12 cellular contexts compared by ENCODE assay signal in the genomic region with DNA sequence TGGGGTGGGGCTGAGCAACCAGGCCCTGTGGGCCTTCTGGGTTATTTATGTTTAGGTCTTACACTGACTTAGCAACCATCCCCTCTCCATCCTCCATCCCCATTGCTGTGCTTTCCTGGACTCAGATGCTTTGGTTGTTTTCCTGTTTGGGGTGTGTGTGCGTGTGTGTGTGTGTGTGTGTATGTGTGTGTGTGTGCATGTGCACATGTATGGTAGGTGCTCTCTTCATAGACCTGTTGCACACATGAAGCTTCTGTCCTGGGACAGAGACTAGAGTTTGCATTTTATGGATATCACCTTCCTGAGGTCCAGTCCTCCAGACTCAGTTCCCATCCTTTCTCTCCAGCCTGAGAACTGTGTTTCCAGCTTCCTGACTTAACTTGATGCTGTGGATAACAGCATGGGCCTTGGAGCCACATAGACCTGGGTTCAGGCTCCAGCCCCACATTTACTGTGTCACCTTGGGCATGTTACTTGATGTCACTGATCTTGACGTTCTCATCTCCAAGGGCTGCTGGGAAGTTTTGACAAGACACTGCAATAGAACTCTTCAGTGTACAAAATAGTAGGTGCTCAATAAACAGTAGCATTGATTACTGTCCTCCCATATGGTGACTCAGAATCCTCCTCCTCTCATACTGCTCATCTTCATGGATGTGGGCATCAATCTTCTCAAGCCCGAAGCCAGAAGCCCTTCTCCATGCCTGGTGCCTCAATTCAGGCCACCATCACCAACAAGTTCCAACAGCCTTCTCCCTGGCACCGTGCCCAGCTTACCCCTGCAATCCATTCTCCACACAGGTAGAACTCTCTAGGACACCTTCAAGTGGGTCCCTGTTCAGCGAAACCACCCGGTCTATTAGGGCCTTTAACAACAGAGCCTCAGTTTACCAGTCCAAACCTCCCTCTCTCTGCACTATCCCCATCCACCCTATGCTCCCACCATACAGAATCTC.
A peak's percentile ranks its signal among the peaks of the same experiment; 100 is the strongest.
DNase-seq lines count a peak whose midpoint lies in the region; ATAC-seq, FAIRE-seq and TF ChIP-seq lines count a peak whose summit lies in the region.
"Had no signal": no experiment of that assay in that cellular context is flagged by ENCODE, and none has a peak within 500 bp of the region (broad histone marks: within the 10 kb centered on the region; RNA-seq: fewer than 3 reads in every experiment).

No MANE protein-coding gene starts in this region.

- H3K9ac ChIP-seq in keratinocyte (ENCODE audit: control insufficient read depth, extremely low read depth, insufficient read depth, low read length) = no peak overlapping the region

- POLR2A ChIA-PET in HEK293 (lab: Yijun Ruan, JAX) = interaction anchor here (0.6 kb wide), 2 partner anchors 11 to 107 kb away, joined by 3 read pairs; no protein-coding TSS in a partner anchor
- POLR2A ChIA-PET in activated CD8-positive, alpha-beta T cell treated with anti-CD3 and anti-CD28 coated beads, Interleukin-2, amount 10 ng/mL, durations not matched to agents 7 days and 5 days (lab: Charles Lee) = interaction anchor here (1.0 kb wide), 2 partner anchors 15 to 18 kb away, joined by 3 to 4 read pairs; no protein-coding TSS in a partner anchor

- peak overlapping the region; percentile 76 for H3K27ac ChIP-seq in C4-2B
- H3K27ac ChIP-seq in HEK293 (ENCODE audit: extremely low read depth, low read depth, low read length) = no peak overlapping the region
- peak overlapping the region; percentile 51 for H3K27ac ChIP-seq in keratinocyte (ENCODE audit: control insufficient read depth, insufficient read depth, low read length)
- H3K27ac ChIP-seq in esophagus squamous epithelium = peak overlapping the region in 2 of 4 donors; percentile 7 to 42

- H3K36me3 ChIP-seq in HEK293 (ENCODE audit: control insufficient read depth in 2 of 2, insufficient read depth in 1 of 2, low read length in 2 of 2) (no peaks in the 10 kb centered on the region), keratinocyte (ENCODE audit: control insufficient read depth in 2 of 2, extremely low read depth in 1 of 2, insufficient read depth in 2 of 2, low read length in 2 of 2) (no peaks in the 10 kb centered on the region), esophagus squamous epithelium (no peaks in the 10 kb centered on the region)

- no peaks in the 10 kb centered on the region for H3K4me1 ChIP-seq in HEK293 (ENCODE audit: control insufficient read depth, insufficient read depth, low read length)
- H3K4me1 ChIP-seq in keratinocyte (ENCODE audit: control insufficient read depth, extremely low read depth, insufficient read depth, low read length) = peaks cover 61% of the 10 kb centered on the region
- peaks cover 20 to 78% (median 40%) of the 10 kb centered on the region in 3 donors for H3K4me1 ChIP-seq in esophagus squamous epithelium

- no peak for ATAC-seq in activated CD8-positive, alpha-beta T cell treated with anti-CD3 and anti-CD28 coated beads, Interleukin-2, amount 10 ng/mL, durations not matched to agents 7 days and 5 days
- no peak for ATAC-seq in GM21447 (IDR thresholded peaks at IDR 0.05; ENCODE audit: unreplicated experiment)

- WGBS in esophagus squamous epithelium, 2 donors = 61 to 82% methylated on average over 6 of the region's 6 CpGs

- H3K27ac Mint-ChIP-seq in activated CD8-positive, alpha-beta T cell treated with anti-CD3 and anti-CD28 coated beads, Interleukin-2, amount 10 ng/mL, durations not matched to agents 7 days and 5 days = peak overlapping the region; percentile 26

- no peaks in the 10 kb centered on the region for H3K36me3 Mint-ChIP-seq in activated CD8-positive, alpha-beta T cell treated with anti-CD3 and anti-CD28 coated beads, Interleukin-2, amount 10 ng/mL, durations not matched to agents 7 days and 5 days (ENCODE audit: low read depth)
- H3K36me3 Mint-ChIP-seq: brain had no signal

- H3K4me3 Mint-ChIP-seq in activated CD8-positive, alpha-beta T cell treated with anti-CD3 and anti-CD28 coated beads, Interleukin-2, amount 10 ng/mL, durations not matched to agents 7 days and 5 days = no peak overlapping the region

- H3K9me3 Mint-ChIP-seq in activated CD8-positive, alpha-beta T cell treated with anti-CD3 and anti-CD28 coated beads, Interleukin-2, amount 10 ng/mL, durations not matched to agents 7 days and 5 days (ENCODE audit: insufficient read depth) = no peaks in the 10 kb centered on the region

- TF ChIP-seq POLR2A in esophagus squamous epithelium (IDR thresholded peaks at IDR 0.05) = no peak

- H4K20me1 ChIP-seq in keratinocyte (ENCODE audit: control insufficient read depth, extremely low read depth, insufficient read depth, low read length) = no peaks in the 10 kb centered on the region

- H3K9me3 ChIP-seq in HEK293 (ENCODE audit: control insufficient read depth, insufficient read depth, low read depth, low read length) = no peaks in the 10 kb centered on the region
- no peaks in the 10 kb centered on the region for H3K9me3 ChIP-seq in keratinocyte (ENCODE audit: control insufficient read depth, low read depth, low read length)
- no peaks in the 10 kb centered on the region for H3K9me3 ChIP-seq in esophagus squamous epithelium

- H3K27me3 Mint-ChIP-seq in activated CD8-positive, alpha-beta T cell treated with anti-CD3 and anti-CD28 coated beads, Interleukin-2, amount 10 ng/mL, durations not matched to agents 7 days and 5 days (ENCODE audit: low read depth) = no peaks in the 10 kb centered on the region

- CTCF ChIA-PET in HEK293 (lab: Yijun Ruan, JAX) = interaction anchor here (0.5 to 0.7 kb wide), 2 partner anchors 48 to 115 kb away, joined by 3 to 4 read pairs; no protein-coding TSS in a partner anchor
- CTCF ChIA-PET in activated CD8-positive, alpha-beta T cell treated with anti-CD3 and anti-CD28 coated beads, Interleukin-2, amount 10 ng/mL, durations not matched to agents 7 days and 5 days (lab: Charles Lee) = interaction anchor here (1.3 to 3.1 kb wide), 8 partner anchors 7 to 226 kb away, joined by 3 to 12 read pairs (median 6); no protein-coding TSS in a partner anchor

- FAIRE-seq in keratinocyte (lab: Jason Lieb, UNC) = peak; percentile 75
- FAIRE-seq: endometrium had no signal

- intact Hi-C loops in esophagus squamous epithelium (cut with DNase I) = no loop called here

- dilution Hi-C loops in keratinocyte (cut with MboI; ENCODE audit: extremely low pct_ligation_motif_present, low sequenced_read_pairs) = no loop called here

- H3K79me2 ChIP-seq in keratinocyte (ENCODE audit: control insufficient read depth, insufficient read depth, low read length) = no peaks in the 10 kb centered on the region

- no peak for DNase-seq in activated CD8-positive, alpha-beta T cell treated with anti-CD3 and anti-CD28 coated beads, Interleukin-2, amount 10 ng/mL, durations not matched to agents 7 days and 5 days
- DNase-seq in keratinocyte (ENCODE audit: low read depth, low spot score) (no peak), ureter (ENCODE audit: low spot score) (no peak), esophagus squamous epithelium (lab: John Stamatoyannopoulos, UW) (no peak), CD1c-positive myeloid dendritic cell (ENCODE audit: extremely low spot score) (no peak)
- DNase-seq: head of caudate nucleus had no signal

- no peak overlapping the region for H3K4me3 ChIP-seq in HEK293 (ENCODE audit: low read depth, low read length)
- no peak overlapping the region for H3K4me3 ChIP-seq in keratinocyte (ENCODE audit: control insufficient read depth in 2 of 3, extremely low read depth in 1 of 3, insufficient read depth in 2 of 3, low read depth in 1 of 3, low read length in 3 of 3)
- H3K4me3 ChIP-seq in esophagus squamous epithelium = no peak overlapping the region
- H3K4me3 ChIP-seq: lung had no signal

- peaks cover 83% of the 10 kb centered on the region for H3K4me1 Mint-ChIP-seq in activated CD8-positive, alpha-beta T cell treated with anti-CD3 and anti-CD28 coated beads, Interleukin-2, amount 10 ng/mL, durations not matched to agents 7 days and 5 days (ENCODE audit: low read depth)

- H3K27me3 ChIP-seq in keratinocyte (ENCODE audit: control insufficient read depth, extremely low read depth, insufficient read depth, low read length) = peaks cover 3% of the 10 kb centered on the region
- H3K27me3 ChIP-seq in esophagus squamous epithelium = no peaks in the 10 kb centered on the region

- H3K9me1 ChIP-seq in keratinocyte (ENCODE audit: control insufficient read depth, extremely low read depth, insufficient read depth, low read length) = peaks cover 6% of the 10 kb centered on the region

- TF ChIP-seq CTCF in C4-2B (conservative IDR thresholded peaks at IDR 0.05) (no peak), HEK293 (tag by site-specific recombination; IDR thresholded peaks at IDR 0.05) (no peak), keratinocyte (optimal IDR thresholded peaks at IDR 0.05 in 1 of 3, IDR thresholded peaks at IDR 0.05 in 1 of 3, conservative IDR thresholded peaks at IDR 0.05 in 1 of 3; ENCODE audit: extremely low read depth in 1 of 3, insufficient read depth in 2 of 3, low read length in 3 of 3) (no peak), esophagus squamous epithelium (IDR thresholded peaks at IDR 0.05) (no peak)

- peak overlapping the region; percentile 62 for H3K4me2 ChIP-seq in keratinocyte (ENCODE audit: control insufficient read depth, extremely low read depth, insufficient read depth, low read depth, low read length)

- H2AFZ ChIP-seq in keratinocyte (ENCODE audit: control insufficient read depth, low read length) = no peak overlapping the region

TF ChIP-seq in HEK293, 187 proteins besides CTCF, POLR2A, EP300 and RAD21 (continues in another document):
- TF ChIP-seq SCRT1 (tag by site-specific recombination; IDR thresholded peaks at IDR 0.05; ENCODE audit: borderline replicate concordance) = peak; percentile 91; the same call in 1 of the 2 replicates
- no peak for TF ChIP-seq ZNF600 (tag by site-specific recombination; IDR thresholded peaks at IDR 0.05)
- TF ChIP-seq MZF1 (tag by site-specific recombination; IDR thresholded peaks at IDR 0.05; ENCODE audit: borderline replicate concordance) = peak; percentile 24; the same call in 1 of the 2 replicates
- no peak for TF ChIP-seq ZBTB21 (tag by site-specific recombination; IDR thresholded peaks at IDR 0.05)
- no peak for TF ChIP-seq ZNF555 (tag by site-specific recombination; conservative IDR thresholded peaks at IDR 0.05)
- no peak for TF ChIP-seq ZNF175 (tag by site-specific recombination; IDR thresholded peaks at IDR 0.05)
- TF ChIP-seq ZNF416 (tag by site-specific recombination; IDR thresholded peaks at IDR 0.05) = no peak
- TF ChIP-seq, protein P1, sequence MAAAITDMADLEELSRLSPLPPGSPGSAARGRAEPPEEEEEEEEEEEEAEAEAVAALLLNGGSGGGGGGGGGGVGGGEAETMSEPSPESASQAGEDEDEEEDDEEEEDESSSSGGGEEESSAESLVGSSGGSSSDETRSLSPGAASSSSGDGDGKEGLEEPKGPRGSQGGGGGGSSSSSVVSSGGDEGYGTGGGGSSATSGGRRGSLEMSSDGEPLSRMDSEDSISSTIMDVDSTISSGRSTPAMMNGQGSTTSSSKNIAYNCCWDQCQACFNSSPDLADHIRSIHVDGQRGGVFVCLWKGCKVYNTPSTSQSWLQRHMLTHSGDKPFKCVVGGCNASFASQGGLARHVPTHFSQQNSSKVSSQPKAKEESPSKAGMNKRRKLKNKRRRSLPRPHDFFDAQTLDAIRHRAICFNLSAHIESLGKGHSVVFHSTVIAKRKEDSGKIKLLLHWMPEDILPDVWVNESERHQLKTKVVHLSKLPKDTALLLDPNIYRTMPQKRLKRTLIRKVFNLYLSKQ (tag by site-specific recombination; IDR thresholded peaks at IDR 0.05; ENCODE audit: borderline replicate concordance) = no peak
